ENCODE assay signal across 8 cellular contexts in the genomic region with DNA sequence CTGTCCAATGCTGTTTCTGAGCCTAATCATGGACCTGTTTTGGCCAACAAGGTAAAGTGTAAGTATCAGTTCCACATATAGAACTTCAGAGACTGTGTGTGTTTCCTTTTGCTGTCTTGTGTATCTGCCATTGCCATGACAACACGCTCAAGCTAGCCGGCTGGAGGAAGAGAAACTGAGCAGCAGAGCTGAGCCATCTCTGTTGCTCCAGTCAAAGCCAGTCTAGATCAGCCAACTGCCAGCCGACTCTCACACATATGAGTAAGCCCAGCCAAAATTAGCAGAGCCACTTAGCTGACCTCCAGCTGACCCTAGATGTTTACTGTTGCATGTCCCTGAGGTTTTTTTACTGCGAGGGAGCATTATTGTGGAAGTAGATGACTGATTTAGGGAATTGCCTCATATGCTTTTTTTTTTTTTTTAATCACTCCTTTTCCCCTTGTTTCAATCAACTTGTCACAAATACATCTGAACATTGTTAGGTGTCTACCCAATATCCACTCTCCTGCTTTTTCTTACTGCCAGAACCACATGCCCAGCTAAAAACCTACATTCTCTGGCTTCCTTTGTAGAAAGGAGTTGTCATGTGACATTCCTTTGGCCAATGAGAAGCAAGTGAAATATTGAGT.
DNase-seq lines count a peak whose midpoint lies in the region; ATAC-seq and TF ChIP-seq lines count a peak whose summit lies in the region.

No MANE protein-coding gene starts in this region.

- intact Hi-C loops in activated CD8-positive, alpha-beta T cell treated with anti-CD3 and anti-CD28 coated beads for 36 hours (cut with micrococcal nuclease): no loop called here
- intact Hi-C loops in posterior vena cava (cut with DNase I): no loop called here

- H3K27ac Mint-ChIP-seq in activated CD8-positive, alpha-beta T cell treated with anti-CD3 and anti-CD28 coated beads for 36 hours: peak overlapping the region; percentile 60

- POLR2A ChIA-PET in activated CD8-positive, alpha-beta T cell treated with anti-CD3 and anti-CD28 coated beads for 36 hours (lab: Charles Lee): no interaction called here

- H3K27me3 Mint-ChIP-seq in activated CD8-positive, alpha-beta T cell treated with anti-CD3 and anti-CD28 coated beads for 36 hours: no peaks in the 10 kb centered on the region

- no peak overlapping the region for H3K4me3 ChIP-seq in GM12864 (ENCODE audit: low read depth, low read length)

- H3K4me3 Mint-ChIP-seq in activated CD8-positive, alpha-beta T cell treated with anti-CD3 and anti-CD28 coated beads for 36 hours: no peak overlapping the region

- peak; percentile 92 for ATAC-seq in HG03457 (IDR thresholded peaks at IDR 0.05; ENCODE audit: unreplicated experiment)
- peak; percentile 72 for ATAC-seq in activated CD8-positive, alpha-beta T cell treated with anti-CD3 and anti-CD28 coated beads for 36 hours

- CTCF ChIA-PET in activated CD8-positive, alpha-beta T cell treated with anti-CD3 and anti-CD28 coated beads for 36 hours (lab: Charles Lee): interaction anchor here (1.6 kb wide), 1 partner anchor 240 kb away, joined by 3 read pairs; no protein-coding TSS in a partner anchor

- peak; percentile 98 for DNase-seq in GM12864 (ENCODE audit: low read depth)
- peak; percentile 83 for DNase-seq in GM20000 (ENCODE audit: low spot score)
- peak; percentile 66 for DNase-seq in activated CD8-positive, alpha-beta T cell treated with anti-CD3 and anti-CD28 coated beads for 36 hours
- DNase-seq in stimulated activated CD4-positive, alpha-beta T cell treated with anti-CD3 and anti-CD28 coated beads, Interleukin-4, amount 100 ng/mL, for 1 hour: peak; percentile 15
- no peak for DNase-seq in iPS-NIHi11 (ENCODE audit: low spot score)
- no peak for DNase-seq in NCI-H1930 (lab: John Stamatoyannopoulos, UW)
- no peak for DNase-seq in posterior vena cava (ENCODE audit: low spot score)

- peaks cover 2% of the 10 kb centered on the region for H3K36me3 Mint-ChIP-seq in activated CD8-positive, alpha-beta T cell treated with anti-CD3 and anti-CD28 coated beads for 36 hours (ENCODE audit: low read depth)

- TF ChIP-seq CTCF in GM12864 (IDR thresholded peaks at IDR 0.05; ENCODE audit: low read depth, low read length, missing control alignments) (no peak), GM20000 (IDR thresholded peaks at IDR 0.05; ENCODE audit: extremely low read depth, missing control alignments) (no peak)
- TF ChIP-seq CTCF in activated CD8-positive, alpha-beta T cell treated with anti-CD3 and anti-CD28 coated beads for 36 hours (IDR thresholded peaks at IDR 0.05): no peak

- peaks cover 24% of the 10 kb centered on the region for H3K4me1 Mint-ChIP-seq in activated CD8-positive, alpha-beta T cell treated with anti-CD3 and anti-CD28 coated beads for 36 hours (ENCODE audit: low read depth)

- H3K9me3 Mint-ChIP-seq in activated CD8-positive, alpha-beta T cell treated with anti-CD3 and anti-CD28 coated beads for 36 hours: peaks cover 25% of the 10 kb centered on the region

Comparison
In these comparisons a context has a peak if more than half of its experiments do, and no peak if none do; other contexts are left out.
1. DNase-seq: peak in GM12864 (single experiment), GM20000 (single experiment), activated CD8-positive, alpha-beta T cell treated with anti-CD3 and anti-CD28 coated beads for 36 hours (single experiment) and stimulated activated CD4-positive, alpha-beta T cell treated with anti-CD3 and anti-CD28 coated beads, Interleukin-4, amount 100 ng/mL, for 1 hour (single experiment); none in iPS-NIHi11 (single experiment), NCI-H1930 (0 of 2) and posterior vena cava (single experiment).